20 cellular contexts compared by ENCODE assay signal in the genomic region with DNA sequence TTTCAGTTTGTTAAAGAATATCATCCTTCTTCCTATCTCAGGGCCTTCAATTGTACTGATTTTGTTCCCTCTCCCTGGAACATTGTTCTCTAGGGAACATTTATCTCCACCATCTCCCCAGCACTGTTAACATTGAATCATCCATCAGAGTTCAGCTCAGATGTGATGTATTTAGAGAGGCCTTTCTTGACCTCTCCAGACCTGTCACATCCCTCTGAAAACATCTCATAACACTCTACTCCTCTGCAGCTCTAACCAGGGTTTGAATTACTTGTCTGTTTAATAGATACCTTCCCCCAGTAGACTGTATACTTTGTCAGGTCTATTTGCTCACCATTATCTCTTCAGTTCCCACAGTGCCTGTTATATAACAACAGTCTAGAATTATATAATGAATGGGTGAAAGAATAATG.
DNase-seq lines count a peak whose midpoint lies in the region; ATAC-seq and TF ChIP-seq lines count a peak whose summit lies in the region.
"Had no signal": no experiment of that assay in that cellular context is flagged by ENCODE, and none has a peak within 500 bp of the region (broad histone marks: within the 10 kb centered on the region; RNA-seq: fewer than 3 reads in every experiment).

No MANE protein-coding gene starts in this region.

- ATAC-seq in omental fat pad (ENCODE audit: low FRiP score), result no peak
- ATAC-seq in left lobe of liver, result no peak
- ATAC-seq: left ventricle myocardium superior; naive thymus-derived CD8-positive, alpha-beta T cell had no signal

- TF ChIP-seq CTCF in omental fat pad (IDR thresholded peaks at IDR 0.05), result no peak

- peak; percentile 49 for DNase-seq in EH (ENCODE audit: low read depth)
- peak; percentile 20 for DNase-seq in NCI-H1436 (lab: John Stamatoyannopoulos, UW)
- DNase-seq in NCI-H774 (lab: John Stamatoyannopoulos, UW), result peak; percentile 20
- DNase-seq in left kidney (ENCODE audit: low read depth, low spot score), result peak; percentile 5
- no peak for DNase-seq in omental fat pad (ENCODE audit: low spot score)
- DNase-seq in 8988T, result no peak
- no peak for DNase-seq in left lobe of liver (ENCODE audit: low spot score)
- DNase-seq in germinal center (ENCODE audit: low spot score), result no peak
- DNase-seq: activated CD4-positive, alpha-beta T cell treated with anti-CD3 and anti-CD28 coated beads for 4 hours; activated CD8-positive, alpha-beta memory T cell treated with anti-CD3 and anti-CD28 coated beads for 24 hours; activated gamma-delta T cell; activated naive CD8-positive, alpha-beta T cell treated with anti-CD3 and anti-CD28 coated beads, Interleukin-2, amount 10 ng/mL, durations not matched to agents 7 days and 5 days; DMS79; KG1; left ventricle myocardium superior; naive thymus-derived CD8-positive, alpha-beta T cell; NCI-H2029; NCI-H446 treated with DMSO at 0.1 percent for 48 hours; Right ventricle myocardium superior; stomach had no signal

Comparison
In these comparisons a context has a peak if more than half of its experiments do, and no peak if none do; other contexts are left out.
1. DNase-seq: peak in EH (single experiment), NCI-H1436 (single experiment), NCI-H774 (single experiment) and left kidney (single experiment); none in omental fat pad (single experiment), 8988T (single experiment), left lobe of liver (single experiment) and germinal center (single experiment).